In the genomic region with DNA sequence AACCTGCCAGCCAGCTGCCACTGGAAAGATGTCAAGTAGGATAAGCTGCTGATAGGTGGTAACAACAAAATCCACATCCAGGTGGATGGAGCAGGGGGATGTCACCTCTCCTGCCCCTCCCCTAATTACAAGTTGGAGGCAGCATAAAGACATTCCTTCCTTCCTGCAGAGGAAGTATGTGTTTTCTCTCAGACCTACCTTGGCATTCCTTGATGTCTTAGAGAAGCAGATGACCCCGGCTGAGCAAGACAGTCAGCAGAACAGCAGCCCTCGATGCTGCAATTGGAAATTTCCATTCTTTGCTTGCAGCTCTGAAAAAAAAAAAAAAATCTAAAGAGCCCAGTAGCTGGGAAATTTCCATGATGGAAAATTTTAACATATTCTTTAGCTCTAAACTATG, we compare ENCODE assay signal across 15 cellular contexts.
DNase-seq lines count a peak whose midpoint lies in the region; ATAC-seq, FAIRE-seq and TF ChIP-seq lines count a peak whose summit lies in the region.
"Had no signal": no experiment of that assay in that cellular context is flagged by ENCODE, and none has a peak within 500 bp of the region (broad histone marks: within the 10 kb centered on the region; RNA-seq: fewer than 3 reads in every experiment).

No MANE protein-coding gene starts in this region.

- H3K27ac ChIP-seq in HepG2 (ENCODE audit: extremely low read length, insufficient read depth, low read length) = no peak overlapping the region
- H3K27ac ChIP-seq in right lobe of liver = no peak overlapping the region
- no peak overlapping the region for H3K27ac ChIP-seq in iPS-18a (ENCODE audit: low read length)
- peak overlapping the region; percentile 78 for H3K27ac ChIP-seq in vagina

- WGBS in HepG2 (ENCODE audit: low lambda C conversion rate) = 23% methylated on average over 2 of the region's 2 CpGs
- 25% methylated on average over 2 of the region's 2 CpGs for WGBS in right lobe of liver (ENCODE audit: insufficient coverage, low coverage, low lambda C conversion rate, missing lambda C conversion rate)

- H3K9me3 ChIP-seq in HepG2 (ENCODE audit: low read length) (no peaks in the 10 kb centered on the region), right lobe of liver (no peaks in the 10 kb centered on the region), iPS-18a (ENCODE audit: control insufficient read depth, low read depth, low read length) (no peaks in the 10 kb centered on the region), vagina (no peaks in the 10 kb centered on the region)
- H3K9me3 ChIP-seq: tibial nerve had no signal

- no peak for TF ChIP-seq CTCF in HepG2 (CRISPR knock-in tag; IDR thresholded peaks at IDR 0.05)
- TF ChIP-seq CTCF in right lobe of liver (IDR thresholded peaks at IDR 0.05) = no peak
- TF ChIP-seq CTCF in vagina (IDR thresholded peaks at IDR 0.05) = no peak

- TF ChIP-seq POLR2A in HepG2 (IDR thresholded peaks at IDR 0.05; ENCODE audit: insufficient read depth in 1 of 2, low read depth in 2 of 2, low read length in 2 of 2) (no peak), right lobe of liver (IDR thresholded peaks at IDR 0.05) (no peak), vagina (IDR thresholded peaks at IDR 0.05) (no peak)

- H3K36me3 ChIP-seq in HepG2 (replicated peaks in 1 of 2; ENCODE audit: control insufficient read depth in 1 of 2, insufficient read depth in 2 of 2, low read length in 2 of 2) (no peaks in the 10 kb centered on the region), right lobe of liver (no peaks in the 10 kb centered on the region), iPS-18a (ENCODE audit: control insufficient read depth, low read depth, low read length) (no peaks in the 10 kb centered on the region), vagina (no peaks in the 10 kb centered on the region)
- H3K36me3 ChIP-seq: tibial nerve had no signal

- H3K9ac ChIP-seq in HepG2 (ENCODE audit: insufficient read depth, low read depth, low read length) (no peak overlapping the region), iPS-18a (ENCODE audit: low read length) (no peak overlapping the region)

- H3K4me3 Mint-ChIP-seq in activated naive CD8-positive, alpha-beta T cell = peak overlapping the region; percentile 53
- H3K4me3 Mint-ChIP-seq: B cell; dendritic cell treated with granulocyte-macrophage colony-stimulating factor and Interleukin-4, amounts not matched to agents 40 ng/mL and 50 ng/mL, for 4 days had no signal

- intact Hi-C loops in HepG2 (cut with micrococcal nuclease; ENCODE audit: unreplicated experiment) = no loop called here
- intact Hi-C loops in right lobe of liver (cut with DNase I) = no loop called here
- intact Hi-C loops in vagina (cut with DNase I) = no loop called here

- ATAC-seq in HepG2 (no peak), right lobe of liver (no peak)

- H3K79me2 ChIP-seq in HepG2 (ENCODE audit: insufficient read depth, low read length) = no peaks in the 10 kb centered on the region

- in situ Hi-C loops in HepG2 (cut with HindIII; ENCODE audit: extremely low pct_ligation_motif_present, low pct_unique_long_range_greater_than_20kb) = no loop called here

- no peaks in the 10 kb centered on the region for H3K27me3 Mint-ChIP-seq in activated naive CD8-positive, alpha-beta T cell
- H3K27me3 Mint-ChIP-seq: B cell had no signal

- no peaks in the 10 kb centered on the region for H4K20me1 ChIP-seq in HepG2 (ENCODE audit: insufficient read depth, low read length)

- peak overlapping the region; percentile 41; the same call in 1 of the 2 replicates for H3K4me2 ChIP-seq in HepG2 (ENCODE audit: low read depth, low read length)

- no TSS peak for BruUV-seq in HepG2 (replicated peaks; lab: Mats Ljungman, UMichigan)

- H3K27ac Mint-ChIP-seq in activated naive CD8-positive, alpha-beta T cell = peak overlapping the region; percentile 96
- H3K27ac Mint-ChIP-seq: B cell; dendritic cell treated with granulocyte-macrophage colony-stimulating factor and Interleukin-4, amounts not matched to agents 40 ng/mL and 50 ng/mL, for 4 days had no signal

- CTCF ChIA-PET in HepG2 (lab: Yijun Ruan, JAX; ENCODE audit: low intra/inter-chr PET ratio, low total read pairs) = no interaction called here

- FAIRE-seq in HepG2 (lab: Jason Lieb, UNC) = no peak

- H3K4me3 ChIP-seq in HepG2 (replicated peaks in 1 of 3; ENCODE audit: insufficient read depth in 1 of 3, low read depth in 2 of 3, low read length in 3 of 3) (peak overlapping the region in 1 of 3 experiments; percentile 20; a peak in 1 of 6 replicates), right lobe of liver (no peak overlapping the region), iPS-18a (ENCODE audit: low read length) (peak overlapping the region; percentile 11), vagina (no peak overlapping the region)
- H3K4me3 ChIP-seq: tibial nerve had no signal

- DNase-seq in HepG2 (ENCODE audit: low spot score) = no peak
- no peak for DNase-seq in right lobe of liver
- no peak for DNase-seq in vagina (ENCODE audit: extremely low spot score in 2 of 2)
- DNase-seq in ecto neural progenitor cell (ENCODE audit: low spot score) = no peak
- no peak for DNase-seq in NCI-H2081 treated with DMSO at 0.1 percent for 48 hours (lab: John Stamatoyannopoulos, UW)
- no peak for DNase-seq in activated CD8-positive, alpha-beta memory T cell treated with anti-CD3 and anti-CD28 coated beads for 24 hours
- DNase-seq: activated gamma-delta T cell, GDM1, KBM-7, NCI-H2081 had no signal

- H3K4me1 ChIP-seq in HepG2 (ENCODE audit: insufficient read depth, low read length) (peaks cover 48% of the 10 kb centered on the region), right lobe of liver (peaks cover 0 to 4% (median 0%) of the 10 kb centered on the region in 4 donors), iPS-18a (ENCODE audit: control insufficient read depth, low read depth, low read length) (peaks cover 25% of the 10 kb centered on the region), vagina (peaks cover 26% of the 10 kb centered on the region)

- no peaks in the 10 kb centered on the region for H3K36me3 Mint-ChIP-seq in activated naive CD8-positive, alpha-beta T cell

- POLR2A ChIA-PET in HepG2 (lab: Yijun Ruan, JAX) = no interaction called here

- peaks cover 50% of the 10 kb centered on the region for H3K4me1 Mint-ChIP-seq in activated naive CD8-positive, alpha-beta T cell (ENCODE audit: low read depth)

- TF ChIP-seq EP300 in HepG2 (IDR thresholded peaks at IDR 0.05; ENCODE audit: low read depth in 2 of 2, low read length in 2 of 2) (peak in 1 of 2 experiments; percentile 81; a peak in 1 of 4 replicates), HepG2 (CRISPR knock-in tag; IDR thresholded peaks at IDR 0.05; ENCODE audit: borderline replicate concordance) (no peak)

- no peak overlapping the region for H2AFZ ChIP-seq in HepG2 (ENCODE audit: low read length)

- no peaks in the 10 kb centered on the region for H3K9me3 Mint-ChIP-seq in activated naive CD8-positive, alpha-beta T cell (ENCODE audit: low read depth)
- H3K9me3 Mint-ChIP-seq: dendritic cell treated with granulocyte-macrophage colony-stimulating factor and Interleukin-4, amounts not matched to agents 40 ng/mL and 50 ng/mL, for 4 days had no signal

- H3K27me3 ChIP-seq in HepG2 (ENCODE audit: control insufficient read depth in 1 of 2, insufficient read depth in 2 of 2, low read length in 2 of 2) = no peaks in the 10 kb centered on the region
- no peaks in the 10 kb centered on the region for H3K27me3 ChIP-seq in right lobe of liver
- no peaks in the 10 kb centered on the region for H3K27me3 ChIP-seq in iPS-18a (ENCODE audit: control insufficient read depth, insufficient read depth, low read length)
- no peaks in the 10 kb centered on the region for H3K27me3 ChIP-seq in vagina
- H3K27me3 ChIP-seq: tibial nerve had no signal

- TF ChIP-seq RAD21 in HepG2 (CRISPR knock-in tag; IDR thresholded peaks at IDR 0.05) = no peak

TF ChIP-seq in HepG2, 621 proteins besides CTCF, POLR2A, EP300 and RAD21:
- TF ChIP-seq NFIC (IDR thresholded peaks at IDR 0.05; ENCODE audit: low read length) = 0 out of 2 replicates have a peak, but pooled peaks have one; percentile 36
- TF ChIP-seq ZBTB7A (CRISPR knock-in tag; IDR thresholded peaks at IDR 0.05) = no peak
